In the genomic region with DNA sequence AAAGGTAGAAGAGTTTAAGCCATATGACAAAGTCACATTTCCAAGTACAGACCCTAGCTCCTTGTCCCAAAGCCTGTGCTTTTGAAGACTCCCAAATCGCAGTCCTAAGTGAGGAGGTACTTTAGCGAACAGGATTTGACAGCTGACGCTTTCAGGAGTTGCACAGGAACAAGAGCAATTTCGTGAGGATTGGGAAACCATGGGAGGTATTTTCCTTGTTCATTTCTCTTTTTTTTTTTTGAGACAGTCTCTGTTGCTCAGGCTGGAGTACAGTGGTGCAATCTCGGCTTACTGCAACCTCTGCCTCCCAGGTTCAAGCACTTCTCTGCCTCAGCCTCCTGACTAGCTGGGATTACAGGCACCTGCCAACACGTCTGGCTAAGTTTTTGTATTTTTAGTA, we compare ENCODE assay signal across 17 cellular contexts.
DNase-seq lines count a peak whose midpoint lies in the region; ATAC-seq and TF ChIP-seq lines count a peak whose summit lies in the region.
"Had no signal": no experiment of that assay in that cellular context is flagged by ENCODE, and none has a peak within 500 bp of the region (broad histone marks: within the 10 kb centered on the region; RNA-seq: fewer than 3 reads in every experiment).

No MANE protein-coding gene starts in this region.

- H3K4me1 Mint-ChIP-seq in endodermal cell: peaks cover 3% of the 10 kb centered on the region

- H3K79me2 ChIP-seq in HCT116 (ENCODE audit: insufficient read depth, low read length): peaks cover 21% of the 10 kb centered on the region; the same call in 1 of the 2 replicates
- H3K79me2 ChIP-seq in osteoblast (ENCODE audit: insufficient read depth, low read length): no peaks in the 10 kb centered on the region

- no peaks in the 10 kb centered on the region for H3K9me2 ChIP-seq in HCT116 (ENCODE audit: insufficient read depth)

- TF ChIP-seq POLR2A in HCT116 (IDR thresholded peaks at IDR 0.05; ENCODE audit: borderline replicate concordance, extremely low read depth, insufficient read depth, insufficient read length) (no peak), vagina (IDR thresholded peaks at IDR 0.05) (no peak)

- peaks cover 33% of the 10 kb centered on the region for H3K36me3 Mint-ChIP-seq in endodermal cell (ENCODE audit: low read depth)

- 95% methylated on average over 5 to 6 of the region's 6 CpGs for WGBS in endodermal cell (ENCODE audit: insufficient coverage in 1 of 2, insufficient read length in 1 of 2), 2 experiments

- H3K36me3 ChIP-seq in HCT116 (ENCODE audit: control insufficient read depth in 1 of 2, insufficient read depth in 2 of 2, low read length in 2 of 2): peaks cover 0 to 27% of the 10 kb centered on the region in 2 experiments; a peak in 1 of 4 replicates
- peaks cover 2% of the 10 kb centered on the region; the same call in 1 of the 2 replicates for H3K36me3 ChIP-seq in Panc1 (ENCODE audit: control insufficient read depth, insufficient read depth, low read length)
- peaks cover 79% of the 10 kb centered on the region for H3K36me3 ChIP-seq in endodermal cell (ENCODE audit: control insufficient read depth, insufficient read depth, low read length)
- peaks cover 60% of the 10 kb centered on the region for H3K36me3 ChIP-seq in osteoblast (ENCODE audit: insufficient read depth, low read length)
- H3K36me3 ChIP-seq in vagina: no peaks in the 10 kb centered on the region
- H3K36me3 ChIP-seq in H7 (replicated peaks; ENCODE audit: control insufficient read depth, insufficient read depth, low read length): peaks cover 22% of the 10 kb centered on the region

- no peak for TF ChIP-seq RAD21 in HCT116 (IDR thresholded peaks at IDR 0.05; ENCODE audit: low read depth)

- TF ChIP-seq CTCF in HCT116 (IDR thresholded peaks at IDR 0.05 in 2 of 3, conservative IDR thresholded peaks at IDR 0.05 in 1 of 3; ENCODE audit: borderline replicate concordance in 1 of 3, insufficient read depth in 1 of 3, low read depth in 2 of 3, low read length in 2 of 3): no peak
- TF ChIP-seq CTCF in Panc1 (IDR thresholded peaks at IDR 0.05): no peak
- no peak for TF ChIP-seq CTCF in endodermal cell (conservative IDR thresholded peaks at IDR 0.05)
- TF ChIP-seq CTCF in osteoblast (IDR thresholded peaks at IDR 0.05; ENCODE audit: extremely low read depth, low read depth, low read length): no peak
- no peak for TF ChIP-seq CTCF in vagina (IDR thresholded peaks at IDR 0.05)

- H3K4me2 ChIP-seq in HCT116 (ENCODE audit: low read length) (no peak overlapping the region), osteoblast (ENCODE audit: insufficient read depth, low read length) (no peak overlapping the region)
- H3K4me2 ChIP-seq: BLaER1 had no signal

- H3K27me3 ChIP-seq in HCT116 (ENCODE audit: insufficient read depth, low read length) (no peaks in the 10 kb centered on the region), Panc1 (ENCODE audit: control insufficient read depth, insufficient read depth, low read length) (no peaks in the 10 kb centered on the region), endodermal cell (ENCODE audit: control insufficient read depth, insufficient read depth, low read length, poor library complexity, severe bottlenecking) (no peaks in the 10 kb centered on the region), osteoblast (ENCODE audit: insufficient read depth, low read length) (no peaks in the 10 kb centered on the region), vagina (no peaks in the 10 kb centered on the region), H7 (ENCODE audit: control insufficient read depth, insufficient read depth, low read length) (no peaks in the 10 kb centered on the region)
- H3K27me3 ChIP-seq: BLaER1 had no signal

- H2AFZ ChIP-seq in HCT116 (ENCODE audit: low read depth, low read length, poor library complexity, severe bottlenecking) (no peak overlapping the region), osteoblast (ENCODE audit: low read length) (no peak overlapping the region)

- ATAC-seq in HCT116: no peak
- ATAC-seq in Panc1: no peak
- ATAC-seq: CD8-positive, alpha-beta T cell had no signal

- H3K27ac ChIP-seq in HCT116 (ENCODE audit: low read depth, low read length): peak overlapping the region; percentile 78
- peak overlapping the region; percentile 19; the same call in 1 of the 2 replicates for H3K27ac ChIP-seq in Panc1 (ENCODE audit: low read length)
- H3K27ac ChIP-seq in endodermal cell (ENCODE audit: low read depth, low read length): no peak overlapping the region
- H3K27ac ChIP-seq in osteoblast (ENCODE audit: low read depth, low read length): no peak overlapping the region
- no peak overlapping the region for H3K27ac ChIP-seq in vagina
- H3K27ac ChIP-seq: BLaER1, C4-2B had no signal

- POLR2A ChIA-PET in HCT116 (lab: Charles Lee) (no interaction called here), Panc1 (lab: Charles Lee) (no interaction called here)

- CTCF ChIA-PET in HCT116 (lab: Charles Lee): interaction anchor here (1.0 kb wide), 1 partner anchor 319 kb away, joined by 3 read pairs; no protein-coding TSS in a partner anchor
- CTCF ChIA-PET in Panc1 (lab: Charles Lee): no interaction called here

- no peak overlapping the region for H3K9ac ChIP-seq in HCT116 (ENCODE audit: low read length)
- H3K9ac ChIP-seq in endodermal cell (ENCODE audit: extremely low read depth, low read length, poor library complexity, severe bottlenecking): no peak overlapping the region
- H3K9ac ChIP-seq: BLaER1 had no signal

- no peak for DNase-seq in HCT116 (ENCODE audit: low read depth, low spot score)
- DNase-seq in Panc1 (ENCODE audit: low read depth, low spot score): no peak
- DNase-seq in endodermal cell: peak; percentile 10
- DNase-seq in osteoblast (ENCODE audit: insufficient read length, low spot score, missing footprints): peak; percentile 14
- DNase-seq in vagina (ENCODE audit: extremely low spot score in 2 of 2): no peak
- DNase-seq in stimulated activated CD4-positive, alpha-beta T cell treated with anti-CD3 and anti-CD28 coated beads, Interleukin-4, amount 100 ng/mL, for 4 hours: no peak
- no peak for DNase-seq in H7
- DNase-seq: Caco-2; CD8-positive, alpha-beta T cell; DMS153; DND-41; GOT3; HCEC 1CT had no signal

- in situ Hi-C loops in Panc1 (cut with HindIII; ENCODE audit: low pct_unique_long_range_greater_than_20kb, low sequenced_read_pairs): no loop called here

- no peaks in the 10 kb centered on the region for H3K9me3 Mint-ChIP-seq in endodermal cell
- H3K9me3 Mint-ChIP-seq: CD4-positive, CD25-positive, alpha-beta regulatory T cell; CD8-positive, alpha-beta T cell had no signal

- H3K27ac Mint-ChIP-seq in endodermal cell: no peak overlapping the region
- H3K27ac Mint-ChIP-seq: B cell; CD8-positive, alpha-beta T cell had no signal

- H3K27me3 Mint-ChIP-seq in endodermal cell (ENCODE audit: insufficient read depth): no peaks in the 10 kb centered on the region
- H3K27me3 Mint-ChIP-seq: B cell; CD4-positive, CD25-positive, alpha-beta regulatory T cell had no signal

- H3K4me1 ChIP-seq in HCT116 (ENCODE audit: control insufficient read depth in 1 of 2, insufficient read depth in 2 of 2, low read length in 2 of 2): peaks cover 67 to 90% of the 10 kb centered on the region in 2 experiments
- H3K4me1 ChIP-seq in Panc1 (ENCODE audit: control insufficient read depth, insufficient read depth, low read length): peaks cover 20% of the 10 kb centered on the region
- no peaks in the 10 kb centered on the region for H3K4me1 ChIP-seq in endodermal cell (ENCODE audit: control insufficient read depth, insufficient read depth, low read length)
- peaks cover 12% of the 10 kb centered on the region for H3K4me1 ChIP-seq in osteoblast (ENCODE audit: insufficient read depth, low read length)
- no peaks in the 10 kb centered on the region for H3K4me1 ChIP-seq in vagina
- H3K4me1 ChIP-seq: Caco-2 had no signal

- no TSS peak for BruUV-seq in HCT116 (replicated peaks; lab: Mats Ljungman, UMichigan)
- no TSS peak for BruUV-seq in Panc1 (replicated peaks; lab: Mats Ljungman, UMichigan)

- no peak overlapping the region for H3K4me3 Mint-ChIP-seq in endodermal cell
- H3K4me3 Mint-ChIP-seq: B cell; CD4-positive, CD25-positive, alpha-beta regulatory T cell; CD8-positive, alpha-beta T cell had no signal

- intact Hi-C loops in HCT116 (cut with micrococcal nuclease): no loop called here
- intact Hi-C loops in Panc1 (cut with micrococcal nuclease; ENCODE audit: unreplicated experiment): no loop called here
- intact Hi-C loops in vagina (cut with DNase I): loop anchor here (5.0 kb wide), 1 partner anchor 306 kb away; no protein-coding TSS in a partner anchor

- no peaks in the 10 kb centered on the region for H3K9me3 ChIP-seq in HCT116 (ENCODE audit: control insufficient read depth in 1 of 2, insufficient read depth in 1 of 2, low read depth in 1 of 2, low read length in 2 of 2)
- H3K9me3 ChIP-seq in Panc1 (ENCODE audit: control insufficient read depth, insufficient read depth, low read depth, low read length): no peaks in the 10 kb centered on the region
- H3K9me3 ChIP-seq in endodermal cell (ENCODE audit: control insufficient read depth, low read length): no peaks in the 10 kb centered on the region
- no peaks in the 10 kb centered on the region for H3K9me3 ChIP-seq in osteoblast (ENCODE audit: low read depth, low read length)
- H3K9me3 ChIP-seq in vagina: no peaks in the 10 kb centered on the region
- H3K9me3 ChIP-seq: BLaER1, Caco-2 had no signal

- H4K20me1 ChIP-seq in HCT116 (ENCODE audit: insufficient read depth): no peaks in the 10 kb centered on the region
- H4K20me1 ChIP-seq in osteoblast (ENCODE audit: insufficient read depth, low read length): no peaks in the 10 kb centered on the region

- no peak overlapping the region for H3K4me3 ChIP-seq in HCT116 (replicated peaks in 1 of 2; ENCODE audit: low read depth in 1 of 2, low read length in 2 of 2)
- no peak overlapping the region for H3K4me3 ChIP-seq in Panc1 (ENCODE audit: low read depth in 2 of 2, low read length in 2 of 2)
- H3K4me3 ChIP-seq in endodermal cell (ENCODE audit: low read length): no peak overlapping the region
- no peak overlapping the region for H3K4me3 ChIP-seq in osteoblast (ENCODE audit: insufficient read depth, low read length)
- no peak overlapping the region for H3K4me3 ChIP-seq in vagina
- H3K4me3 ChIP-seq in H7 (ENCODE audit: insufficient read depth, low read depth, low read length): no peak overlapping the region
- H3K4me3 ChIP-seq: BLaER1 had no signal

- RAD21 ChIA-PET in HCT116 (lab: Charles Lee; ENCODE audit: low non-redundant PET in 1 of 2, low total read pairs in 2 of 2, uncharacterized antibody in 2 of 2, unreplicated experiment in 2 of 2): interaction anchor here in 1 of 2 experiments (2.8 kb wide), 1 partner anchor 308 kb away, joined by 28 read pairs; no protein-coding TSS in a partner anchor

TF ChIP-seq in HCT116, 20 proteins besides CTCF, POLR2A, EP300 and RAD21:
- no peak for TF ChIP-seq FOSL1 (IDR thresholded peaks at IDR 0.05; ENCODE audit: low read depth)

Comparison
In these comparisons a context has a peak if more than half of its experiments do, and no peak if none do; other contexts are left out.
1. DNase-seq: peak in endodermal cell (single experiment) and osteoblast (single experiment); none in HCT116 (single experiment), Panc1 (single experiment), vagina (0 of 2), stimulated activated CD4-positive, alpha-beta T cell treated with anti-CD3 and anti-CD28 coated beads, Interleukin-4, amount 100 ng/mL, for 4 hours (0 of 2) and H7 (single experiment).
2. H3K27ac ChIP-seq: peak in HCT116 (single experiment) and Panc1 (single experiment); none in endodermal cell (single experiment), osteoblast (single experiment) and vagina (single experiment).